ENCODE assay signal across 23 cellular contexts in genomic region chr5:27276119-27276518, GRCh38.
"Had no signal": no experiment of that assay in that cellular context is flagged by ENCODE, and none has a peak within 500 bp of the region (broad histone marks: within the 10 kb centered on the region; RNA-seq: fewer than 3 reads in every experiment).

No MANE protein-coding gene starts in this region.

- DNase-seq: KBM-7; MG63; NCI-H1092; NCI-H1105 treated with DMSO at 0.1 percent for 48 hours; NCI-H1417 treated with DMSO at 0.1 percent for 48 hours; NCI-H1694 treated with DMSO at 0.1 percent for 48 hours; NCI-H1930; NCI-H2081; NCI-H2107; NCI-H2227 treated with DMSO at 0.1 percent for 48 hours; NCI-H510A; NCI-H524 treated with DMSO at 0.1 percent for 48 hours; NCI-H69; NCI-H774; NK-92 treated with Interleukin-12 subunit alpha and Interleukin-12 subunit beta, amount 100 ng/mL, for 24 hours; PC-3; SHP77 had no signal

- ATAC-seq: Panc1, PC-3, SK-N-SH treated with all-trans-retinoic acid at 6 μM for 48 hours had no signal

- H3K4me3 ChIP-seq: MG63 had no signal

- H3K4me3 Mint-ChIP-seq: IgD-negative memory B cell had no signal

- H3K9me3 ChIP-seq: MG63 had no signal

- H3K36me3 ChIP-seq: MG63 had no signal

- FAIRE-seq: HTR-8/SVneo had no signal

- H3K36me3 Mint-ChIP-seq: IgD-negative memory B cell had no signal

- H3K4me1 Mint-ChIP-seq: IgD-negative memory B cell had no signal

- H3K27me3 ChIP-seq: MG63 had no signal

- H3K27ac ChIP-seq: HL-60, RWPE1 had no signal

- H3K27ac Mint-ChIP-seq: IgD-negative memory B cell had no signal

- H3K27me3 Mint-ChIP-seq: IgD-negative memory B cell had no signal
